Comparison of ENCODE assay signal across 33 cellular contexts in the genomic region with DNA sequence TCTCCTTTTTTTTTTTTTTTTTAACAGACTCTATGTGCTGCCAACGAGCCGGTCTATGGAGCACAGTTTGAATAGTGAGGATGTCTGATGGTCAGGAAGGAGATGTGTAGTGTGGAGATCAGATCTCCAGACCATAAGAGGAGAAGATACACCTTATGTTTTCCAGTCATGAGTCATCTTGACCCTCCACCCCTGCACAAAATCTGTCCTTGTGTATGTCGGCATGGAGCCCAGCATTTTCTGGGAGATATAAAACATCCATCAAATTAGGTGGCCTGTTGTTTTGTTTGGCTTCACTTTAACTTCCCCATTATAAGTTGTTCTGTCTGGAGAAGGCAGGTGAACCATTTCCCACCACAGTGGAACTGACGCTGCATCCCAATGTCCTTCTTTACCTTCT. TPM values are rescaled to one million over a fixed set of nuclear protein-coding genes. Genes with fewer than 3 reads are reported as not detected.
"Had no signal": no experiment of that assay in that cellular context is flagged by ENCODE, and none has a peak within 500 bp of the region (broad histone marks: within the 10 kb centered on the region; RNA-seq: fewer than 3 reads in every experiment).

No MANE protein-coding gene starts in this region.

- H3K36me3 Mint-ChIP-seq: activated CD4-positive, alpha-beta memory T cell treated with anti-CD3 and anti-CD28 coated beads for 36 hours; activated CD8-positive, alpha-beta memory T cell treated with anti-CD3 and anti-CD28 coated beads, Interleukin-2, amount 10 ng/mL, durations not matched to agents 7 days and 5 days; activated naive CD4-positive, alpha-beta T cell treated with anti-CD3 and anti-CD28 coated beads, Interleukin-2, amount 50 U/mL, for 24 hours; activated naive CD8-positive, alpha-beta T cell treated with anti-CD3 and anti-CD28 coated beads for 36 hours; brain had no signal

- ATAC-seq: activated CD4-positive, alpha-beta T cell treated with anti-CD3 and anti-CD28 coated beads for 36 hours; activated CD8-positive, alpha-beta memory T cell treated with anti-CD3 and anti-CD28 coated beads, Interleukin-2, amount 10 ng/mL, durations not matched to agents 7 days and 5 days; activated CD8-positive, alpha-beta T cell treated with anti-CD3 and anti-CD28 coated beads, Interleukin-2, amount 10 ng/mL, durations not matched to agents 7 days and 5 days; activated naive CD8-positive, alpha-beta T cell treated with anti-CD3 and anti-CD28 coated beads, Interleukin-2, amount 50 U/mL, for 24 hours; effector memory CD8-positive, alpha-beta T cell had no signal

- H3K4me3 Mint-ChIP-seq: activated CD4-positive, alpha-beta memory T cell treated with anti-CD3 and anti-CD28 coated beads for 36 hours; activated CD4-positive, alpha-beta T cell treated with anti-CD3 and anti-CD28 coated beads for 36 hours; activated CD4-positive, alpha-beta T cell treated with anti-CD3 and anti-CD28 coated beads, Interleukin-2, amount 10 ng/mL, durations not matched to agents 24 days and 14 days; activated CD8-positive, alpha-beta memory T cell treated with anti-CD3 and anti-CD28 coated beads, Interleukin-2, amount 10 ng/mL, durations not matched to agents 7 days and 5 days; activated CD8-positive, alpha-beta T cell treated with anti-CD3 and anti-CD28 coated beads, Interleukin-2, amount 10 ng/mL, durations not matched to agents 7 days and 5 days; activated naive CD4-positive, alpha-beta T cell treated with anti-CD3 and anti-CD28 coated beads for 36 hours; activated naive CD4-positive, alpha-beta T cell treated with anti-CD3 and anti-CD28 coated beads, Interleukin-2, amount 50 U/mL, for 24 hours; activated naive CD8-positive, alpha-beta T cell treated with anti-CD3 and anti-CD28 coated beads for 36 hours; activated naive CD8-positive, alpha-beta T cell treated with anti-CD3 and anti-CD28 coated beads, Interleukin-2, amount 50 U/mL, for 24 hours; activated T-helper 1 cell treated with anti-CD3 and anti-CD28 coated beads, Interleukin-12 subunit alpha, Interleukin-12 subunit beta, Interleukin-2, Interleukin-4 antibody, amounts not matched to agents 30 ng/mL and 10 ng/mL and 1 ng/mL, durations not matched to agents 14 hours and 24 hours and 36 hours; brain; effector memory CD8-positive, alpha-beta T cell had no signal

- H3K36me3 ChIP-seq: adrenal gland, ascending aorta, breast epithelium, cardiac muscle cell, colonic mucosa had no signal

- DNase-seq: activated CD4-positive, alpha-beta memory T cell treated with anti-CD3 and anti-CD28 coated beads for 36 hours; activated CD4-positive, alpha-beta T cell treated with anti-CD3 and anti-CD28 coated beads for 36 hours; activated CD4-positive, alpha-beta T cell treated with anti-CD3 and anti-CD28 coated beads, Interleukin-2, amount 10 ng/mL, durations not matched to agents 24 days and 14 days; activated CD4-positive, CD25-positive, alpha-beta regulatory T cell; activated CD4-positive, CD25-positive, alpha-beta regulatory T cell treated with anti-CD3 and anti-CD28 coated beads, Interleukin-2, amount 50 U/mL, for 72 hours; activated CD8-positive, alpha-beta memory T cell treated with anti-CD3 and anti-CD28 coated beads, Interleukin-2, amount 10 ng/mL, durations not matched to agents 7 days and 5 days; activated CD8-positive, alpha-beta memory T cell treated with anti-CD3 and anti-CD28 coated beads, Interleukin-2, amount 50 U/mL, for 4 hours; activated CD8-positive, alpha-beta T cell treated with anti-CD3 and anti-CD28 coated beads, Interleukin-2, amount 10 ng/mL, durations not matched to agents 7 days and 5 days; activated effector memory CD4-positive, alpha-beta T cell treated with anti-CD3 and anti-CD28 coated beads, Interleukin-2, amount 50 U/mL, for 16 hours; activated naive CD4-positive, alpha-beta T cell treated with anti-CD3 and anti-CD28 coated beads for 36 hours; activated naive CD8-positive, alpha-beta T cell treated with anti-CD3 and anti-CD28 coated beads for 36 hours; activated naive CD8-positive, alpha-beta T cell treated with anti-CD3 and anti-CD28 coated beads, Interleukin-2, amount 50 U/mL, for 24 hours; activated T-cell treated with anti-CD3 and anti-CD28 coated beads, Interleukin-2, amount 50 U/mL, for 1 hour; activated T-cell treated with anti-CD3 and anti-CD28 coated beads, Interleukin-2, amount 50 U/mL, for 48 hours; central memory CD4-positive, alpha-beta T cell; cerebellar nuclear complex; colonic mucosa; effector CD4-positive, alpha-beta T cell; effector memory CD8-positive, alpha-beta T cell; foreskin fibroblast; head of caudate nucleus; hippocampal formation; T-helper 2 cell had no signal

- H3K27ac Mint-ChIP-seq: activated CD4-positive, alpha-beta memory T cell treated with anti-CD3 and anti-CD28 coated beads for 36 hours; activated CD4-positive, alpha-beta T cell treated with anti-CD3 and anti-CD28 coated beads for 36 hours; activated CD4-positive, alpha-beta T cell treated with anti-CD3 and anti-CD28 coated beads, Interleukin-2, amount 10 ng/mL, durations not matched to agents 24 days and 14 days; activated CD8-positive, alpha-beta memory T cell treated with anti-CD3 and anti-CD28 coated beads, Interleukin-2, amount 10 ng/mL, durations not matched to agents 7 days and 5 days; activated CD8-positive, alpha-beta T cell treated with anti-CD3 and anti-CD28 coated beads, Interleukin-2, amount 10 ng/mL, durations not matched to agents 7 days and 5 days; activated naive CD4-positive, alpha-beta T cell treated with anti-CD3 and anti-CD28 coated beads for 36 hours; activated naive CD4-positive, alpha-beta T cell treated with anti-CD3 and anti-CD28 coated beads, Interleukin-2, amount 50 U/mL, for 24 hours; activated naive CD8-positive, alpha-beta T cell treated with anti-CD3 and anti-CD28 coated beads for 36 hours; activated naive CD8-positive, alpha-beta T cell treated with anti-CD3 and anti-CD28 coated beads, Interleukin-2, amount 50 U/mL, for 24 hours; activated T-helper 1 cell treated with anti-CD3 and anti-CD28 coated beads, Interleukin-12 subunit alpha, Interleukin-12 subunit beta, Interleukin-2, Interleukin-4 antibody, amounts not matched to agents 30 ng/mL and 10 ng/mL and 1 ng/mL, durations not matched to agents 14 hours and 24 hours and 36 hours; activated T-helper 2 cell treated with anti-CD3 and anti-CD28 coated beads, Interferon-gamma antibody, Interleukin-2, Interleukin-4, amounts not matched to agents 10 μg/mL and 5 μg/mL and 100 μg/mL, durations not matched to agents 14 hours and 24 hours and 36 hours; brain; effector memory CD8-positive, alpha-beta T cell had no signal

- H3K4me1 ChIP-seq: adrenal gland, ascending aorta, breast epithelium, colonic mucosa had no signal

- H3K4me1 Mint-ChIP-seq: activated CD4-positive, alpha-beta T cell treated with anti-CD3 and anti-CD28 coated beads for 36 hours; activated CD4-positive, alpha-beta T cell treated with anti-CD3 and anti-CD28 coated beads, Interleukin-2, amount 10 ng/mL, durations not matched to agents 24 days and 14 days; activated CD8-positive, alpha-beta memory T cell treated with anti-CD3 and anti-CD28 coated beads, Interleukin-2, amount 10 ng/mL, durations not matched to agents 7 days and 5 days; activated naive CD4-positive, alpha-beta T cell treated with anti-CD3 and anti-CD28 coated beads, Interleukin-2, amount 50 U/mL, for 24 hours; activated naive CD8-positive, alpha-beta T cell treated with anti-CD3 and anti-CD28 coated beads, Interleukin-2, amount 50 U/mL, for 24 hours; brain had no signal

- H3K4me3 ChIP-seq: adrenal gland, ascending aorta, breast epithelium, cardiac muscle cell, colonic mucosa had no signal

- H3K27ac ChIP-seq: adrenal gland, ascending aorta, breast epithelium, cardiac muscle cell, colonic mucosa, epithelial cell of prostate had no signal

- H3K9me3 ChIP-seq: adrenal gland, ascending aorta, breast epithelium, colonic mucosa had no signal

- H3K27me3 ChIP-seq: adrenal gland, ascending aorta, breast epithelium, cardiac muscle cell, colonic mucosa had no signal

- H3K9me3 Mint-ChIP-seq: activated CD4-positive, alpha-beta memory T cell treated with anti-CD3 and anti-CD28 coated beads for 36 hours; activated CD4-positive, alpha-beta T cell treated with anti-CD3 and anti-CD28 coated beads, Interleukin-2, amount 10 ng/mL, durations not matched to agents 24 days and 14 days; activated naive CD4-positive, alpha-beta T cell treated with anti-CD3 and anti-CD28 coated beads for 36 hours; activated naive CD4-positive, alpha-beta T cell treated with anti-CD3 and anti-CD28 coated beads, Interleukin-2, amount 50 U/mL, for 24 hours; activated naive CD8-positive, alpha-beta T cell treated with anti-CD3 and anti-CD28 coated beads for 36 hours; activated naive CD8-positive, alpha-beta T cell treated with anti-CD3 and anti-CD28 coated beads, Interleukin-2, amount 50 U/mL, for 24 hours; activated T-helper 1 cell treated with anti-CD3 and anti-CD28 coated beads, Interleukin-12 subunit alpha, Interleukin-12 subunit beta, Interleukin-2, Interleukin-4 antibody, amounts not matched to agents 30 ng/mL and 10 ng/mL and 1 ng/mL, durations not matched to agents 14 hours and 24 hours and 36 hours; activated T-helper 2 cell treated with anti-CD3 and anti-CD28 coated beads, Interferon-gamma antibody, Interleukin-2, Interleukin-4, amounts not matched to agents 10 μg/mL and 5 μg/mL and 100 μg/mL, durations not matched to agents 14 hours and 24 hours and 36 hours; brain; effector memory CD8-positive, alpha-beta T cell had no signal

- H3K27me3 Mint-ChIP-seq: activated CD4-positive, alpha-beta memory T cell treated with anti-CD3 and anti-CD28 coated beads for 36 hours; activated naive CD8-positive, alpha-beta T cell treated with anti-CD3 and anti-CD28 coated beads for 36 hours; activated naive CD8-positive, alpha-beta T cell treated with anti-CD3 and anti-CD28 coated beads, Interleukin-2, amount 50 U/mL, for 24 hours had no signal

RNA-seq across cellular contexts. Expression of a gene that starts 19.2 kb away (rescaled TPM):
- total RNA-seq: activated CD4-positive, alpha-beta memory T cell treated with anti-CD3 and anti-CD28 coated beads for 36 hours; activated CD4-positive, alpha-beta T cell treated with anti-CD3 and anti-CD28 coated beads for 36 hours; activated CD4-positive, alpha-beta T cell treated with anti-CD3 and anti-CD28 coated beads, Interleukin-2, amount 10 ng/mL, durations not matched to agents 24 days and 14 days; activated CD8-positive, alpha-beta memory T cell treated with anti-CD3 and anti-CD28 coated beads for 36 hours; activated CD8-positive, alpha-beta memory T cell treated with anti-CD3 and anti-CD28 coated beads, Interleukin-2, amount 10 ng/mL, durations not matched to agents 7 days and 5 days; activated CD8-positive, alpha-beta T cell treated with anti-CD3 and anti-CD28 coated beads, Interleukin-2, amount 10 ng/mL, durations not matched to agents 7 days and 5 days; activated naive CD4-positive, alpha-beta T cell treated with anti-CD3 and anti-CD28 coated beads for 36 hours; activated naive CD8-positive, alpha-beta T cell treated with anti-CD3 and anti-CD28 coated beads for 36 hours; activated T-helper 1 cell treated with anti-CD3 and anti-CD28 coated beads, Interleukin-12 subunit alpha, Interleukin-12 subunit beta, Interleukin-2, Interleukin-4 antibody, amounts not matched to agents 30 ng/mL and 10 ng/mL and 1 ng/mL, durations not matched to agents 14 hours and 24 hours and 36 hours; activated T-helper 2 cell treated with anti-CD3 and anti-CD28 coated beads, Interferon-gamma antibody, Interleukin-2, Interleukin-4, amounts not matched to agents 10 μg/mL and 5 μg/mL and 100 μg/mL, durations not matched to agents 14 hours and 24 hours and 36 hours had no signal
